Comparison of ENCODE assay signal across 30 cellular contexts in genomic region chr4:154230091-154230490, GRCh38.
"Had no signal": no experiment of that assay in that cellular context is flagged by ENCODE, and none has a peak within 500 bp of the region (broad histone marks: within the 10 kb centered on the region; RNA-seq: fewer than 3 reads in every experiment).

No MANE protein-coding gene starts in this region.

- H3K9me3 ChIP-seq: ascending aorta, esophagus squamous epithelium, gastrocnemius medialis, heart left ventricle had no signal

- H3K4me3 ChIP-seq: ascending aorta, esophagus squamous epithelium, gastrocnemius medialis, heart left ventricle had no signal

- H3K36me3 ChIP-seq: ascending aorta, brain microvascular endothelial cell, esophagus squamous epithelium, gastrocnemius medialis, heart left ventricle, WERI-Rb-1 had no signal

- H3K4me1 ChIP-seq: ascending aorta, esophagus squamous epithelium, foreskin keratinocyte, gastrocnemius medialis, heart left ventricle had no signal

- ATAC-seq: activated CD4-positive, CD25-positive, alpha-beta regulatory T cell treated with anti-CD3 and anti-CD28 coated beads, Interleukin-2, amount 50 U/mL, for 24 hours; activated CD8-positive, alpha-beta memory T cell treated with anti-CD3 and anti-CD28 coated beads, Interleukin-2, amount 10 ng/mL, durations not matched to agents 7 days and 5 days; activated CD8-positive, alpha-beta T cell treated with anti-CD3 and anti-CD28 coated beads, Interleukin-2, amount 10 ng/mL, durations not matched to agents 7 days and 5 days; activated naive CD8-positive, alpha-beta T cell treated with anti-CD3 and anti-CD28 coated beads, Interleukin-2, amount 50 U/mL, for 24 hours; foreskin keratinocyte; gastrocnemius medialis; heart left ventricle; T-helper 17 cell had no signal

- H3K27me3 ChIP-seq: ascending aorta, brain microvascular endothelial cell, esophagus squamous epithelium, gastrocnemius medialis, heart left ventricle had no signal

- H3K27ac ChIP-seq: ascending aorta, brain microvascular endothelial cell, epithelial cell of prostate, esophagus squamous epithelium, foreskin keratinocyte, gastrocnemius medialis, heart left ventricle, WERI-Rb-1 had no signal

- DNase-seq: activated B cell treated with CpG ODN at 0.5 μM for 24 hours; activated CD4-positive, alpha-beta memory T cell treated with anti-CD3 and anti-CD28 coated beads for 36 hours; activated CD4-positive, alpha-beta T cell treated with anti-CD3 and anti-CD28 coated beads for 48 hours; activated CD4-positive, alpha-beta T cell treated with anti-CD3 and anti-CD28 coated beads, Interleukin-2, amount 50 U/mL, for 1 hour; activated CD8-positive, alpha-beta memory T cell treated with anti-CD3 and anti-CD28 coated beads, Interleukin-2, amount 10 ng/mL, durations not matched to agents 7 days and 5 days; activated CD8-positive, alpha-beta memory T cell treated with anti-CD3 and anti-CD28 coated beads, Interleukin-2, amount 50 U/mL, for 4 hours; activated CD8-positive, alpha-beta T cell treated with anti-CD3 and anti-CD28 coated beads, Interleukin-2, amount 10 ng/mL, durations not matched to agents 7 days and 5 days; activated effector memory CD4-positive, alpha-beta T cell treated with anti-CD3 and anti-CD28 coated beads, Interleukin-2, amount 50 U/mL, for 16 hours; activated naive CD4-positive, alpha-beta T cell treated with anti-CD3 and anti-CD28 coated beads for 36 hours; activated naive CD8-positive, alpha-beta T cell treated with anti-CD3 and anti-CD28 coated beads for 36 hours; activated naive CD8-positive, alpha-beta T cell treated with anti-CD3 and anti-CD28 coated beads, Interleukin-2, amount 50 U/mL, for 24 hours; activated T-cell treated with anti-CD3 and anti-CD28 coated beads, Interleukin-2, amount 50 U/mL, for 1 hour; activated T-cell treated with anti-CD3 and anti-CD28 coated beads, Interleukin-2, amount 50 U/mL, for 48 hours; brain microvascular endothelial cell; caudate nucleus; cortex of kidney; dermis blood vessel endothelial cell; effector CD4-positive, alpha-beta T cell; esophagus squamous epithelium; foreskin keratinocyte; gastrocnemius medialis; glutamatergic neuron; heart left ventricle; hypothalamus; T-helper 17 cell; T1000; WERI-Rb-1 had no signal
